Comparison of ENCODE assay signal across 10 cellular contexts in the genomic region with DNA sequence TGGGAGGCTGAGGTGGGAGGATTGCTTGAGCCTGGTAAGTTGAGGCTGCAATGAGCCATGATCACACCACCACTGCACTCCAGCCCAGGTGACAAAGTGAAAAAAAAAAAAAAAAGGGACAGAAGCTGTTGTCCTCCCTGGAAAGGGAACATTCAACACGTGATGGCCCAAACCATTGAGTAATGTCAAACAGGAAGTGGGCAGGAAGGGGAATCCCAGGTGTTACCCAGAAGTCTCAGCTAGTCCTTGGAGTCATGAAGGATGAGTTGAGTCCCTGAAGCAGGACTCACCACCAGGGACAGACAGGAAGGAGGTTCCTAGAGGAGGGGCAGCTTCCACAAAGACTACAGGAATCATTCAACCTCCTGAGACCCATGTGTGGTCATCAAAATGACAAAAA. TPM values are rescaled to one million over a fixed set of nuclear protein-coding genes. Genes with fewer than 3 reads are reported as not detected.
DNase-seq lines count a peak whose midpoint lies in the region; ATAC-seq, FAIRE-seq and TF ChIP-seq lines count a peak whose summit lies in the region.
"Had no signal": no experiment of that assay in that cellular context is flagged by ENCODE, and none has a peak within 500 bp of the region (broad histone marks: within the 10 kb centered on the region; RNA-seq: fewer than 3 reads in every experiment).

No MANE protein-coding gene starts in this region.

- H3K4me1 ChIP-seq in neural progenitor cell = no peaks in the 10 kb centered on the region
- peaks cover 4% of the 10 kb centered on the region for H3K4me1 ChIP-seq in effector memory CD4-positive, alpha-beta T cell (ENCODE audit: control insufficient read depth, insufficient read depth, low read length, poor library complexity, severe bottlenecking)

- no peak for DNase-seq in GM12892 (ENCODE audit: insufficient read length)
- peak; percentile 33 for DNase-seq in activated CD4-positive, alpha-beta memory T cell treated with anti-CD3 and anti-CD28 coated beads, Interleukin-2, amount 10 ng/mL, durations not matched to agents 7 days and 5 days
- DNase-seq in neural progenitor cell (ENCODE audit: low spot score) = no peak
- DNase-seq in activated effector memory CD4-positive, alpha-beta T cell treated with anti-CD3 and anti-CD28 coated beads, Interleukin-2, amount 50 U/mL, for 16 hours = no peak
- no peak for DNase-seq in effector memory CD4-positive, alpha-beta T cell
- DNase-seq in left cardiac atrium = no peak

- H3K4me3 Mint-ChIP-seq in activated CD4-positive, alpha-beta memory T cell treated with anti-CD3 and anti-CD28 coated beads, Interleukin-2, amount 10 ng/mL, durations not matched to agents 7 days and 5 days = no peak overlapping the region
- no peak overlapping the region for H3K4me3 Mint-ChIP-seq in neural progenitor cell
- H3K4me3 Mint-ChIP-seq: neural crest cell had no signal

- no peak for TF ChIP-seq CTCF in neural progenitor cell (IDR thresholded peaks at IDR 0.05)

- H4K20me1 ChIP-seq in neural progenitor cell (ENCODE audit: low read depth) = no peaks in the 10 kb centered on the region

- H3K9me3 Mint-ChIP-seq in activated CD4-positive, alpha-beta memory T cell treated with anti-CD3 and anti-CD28 coated beads, Interleukin-2, amount 10 ng/mL, durations not matched to agents 7 days and 5 days = no peaks in the 10 kb centered on the region
- H3K9me3 Mint-ChIP-seq in neural progenitor cell = peaks cover 5% of the 10 kb centered on the region
- H3K9me3 Mint-ChIP-seq: IgD-negative memory B cell had no signal

- no peak overlapping the region for H3K9ac ChIP-seq in neural progenitor cell

- H3K27me3 ChIP-seq in neural progenitor cell = no peaks in the 10 kb centered on the region
- H3K27me3 ChIP-seq in effector memory CD4-positive, alpha-beta T cell (replicated peaks; ENCODE audit: control insufficient read depth, insufficient read depth, low read length, poor library complexity, severe bottlenecking) = no peaks in the 10 kb centered on the region

- CTCF ChIA-PET in activated CD4-positive, alpha-beta memory T cell treated with anti-CD3 and anti-CD28 coated beads, Interleukin-2, amount 10 ng/mL, durations not matched to agents 7 days and 5 days (lab: Charles Lee) = interaction anchor here (0.6 kb wide), 1 partner anchor 361 kb away, joined by 3 read pairs; no protein-coding TSS in a partner anchor

- no peaks in the 10 kb centered on the region for H3K79me2 ChIP-seq in neural progenitor cell (ENCODE audit: low read depth)

- intact Hi-C loops in left cardiac atrium (cut with DNase I) = no loop called here

- ATAC-seq in HG03442 (IDR thresholded peaks at IDR 0.05; ENCODE audit: unreplicated experiment) = peak; percentile 50
- no peak for ATAC-seq in left cardiac atrium
- ATAC-seq: Panc1 had no signal

- H3K27ac ChIP-seq in neural progenitor cell = no peak overlapping the region
- H3K27ac ChIP-seq in effector memory CD4-positive, alpha-beta T cell (ENCODE audit: insufficient read depth, low read length, poor library complexity, severe bottlenecking) = no peak overlapping the region

- H3K36me3 ChIP-seq in neural progenitor cell = no peaks in the 10 kb centered on the region
- H3K36me3 ChIP-seq in effector memory CD4-positive, alpha-beta T cell (ENCODE audit: control insufficient read depth, insufficient read depth, low read length) = no peaks in the 10 kb centered on the region

- peaks cover 11% of the 10 kb centered on the region for H3K4me1 Mint-ChIP-seq in activated CD4-positive, alpha-beta memory T cell treated with anti-CD3 and anti-CD28 coated beads, Interleukin-2, amount 10 ng/mL, durations not matched to agents 7 days and 5 days
- H3K4me1 Mint-ChIP-seq in neural progenitor cell = peaks cover 5% of the 10 kb centered on the region

- H3F3A ChIP-seq in neural progenitor cell (ENCODE audit: low read depth) = no peaks in the 10 kb centered on the region

- no peak for TF ChIP-seq POLR2A in GM12892 (IDR thresholded peaks at IDR 0.05; ENCODE audit: low read depth, low read length)

- POLR2A ChIA-PET in activated CD4-positive, alpha-beta memory T cell treated with anti-CD3 and anti-CD28 coated beads, Interleukin-2, amount 10 ng/mL, durations not matched to agents 7 days and 5 days (lab: Charles Lee) = interaction anchor here (1.2 kb wide), 1 partner anchor 21 kb away, joined by 3 read pairs; no protein-coding TSS in a partner anchor

- no peak overlapping the region for H3K4me2 ChIP-seq in neural progenitor cell

- H3K27me3 Mint-ChIP-seq in activated CD4-positive, alpha-beta memory T cell treated with anti-CD3 and anti-CD28 coated beads, Interleukin-2, amount 10 ng/mL, durations not matched to agents 7 days and 5 days = peaks cover 7% of the 10 kb centered on the region
- H3K27me3 Mint-ChIP-seq in neural progenitor cell (ENCODE audit: insufficient read depth, low read depth) = peaks cover 3% of the 10 kb centered on the region
- H3K27me3 Mint-ChIP-seq: IgD-negative memory B cell had no signal

- no peak overlapping the region for H3K27ac Mint-ChIP-seq in activated CD4-positive, alpha-beta memory T cell treated with anti-CD3 and anti-CD28 coated beads, Interleukin-2, amount 10 ng/mL, durations not matched to agents 7 days and 5 days
- H3K27ac Mint-ChIP-seq in neural progenitor cell = peak overlapping the region; percentile 40

- FAIRE-seq in GM12892 (lab: Jason Lieb, UNC) = peak; percentile 66

- no peak overlapping the region for H3K4me3 ChIP-seq in neural progenitor cell
- H3K4me3 ChIP-seq in effector memory CD4-positive, alpha-beta T cell (ENCODE audit: insufficient read depth, low read depth, low read length, poor library complexity, severe bottlenecking) = no peak overlapping the region

- H2AFZ ChIP-seq in neural progenitor cell (replicated peaks) = no peak overlapping the region

- no peaks in the 10 kb centered on the region for H3K9me3 ChIP-seq in neural progenitor cell (ENCODE audit: low read depth)
- H3K9me3 ChIP-seq in effector memory CD4-positive, alpha-beta T cell (ENCODE audit: control insufficient read depth, low read length) = no peaks in the 10 kb centered on the region

- H3K36me3 Mint-ChIP-seq in activated CD4-positive, alpha-beta memory T cell treated with anti-CD3 and anti-CD28 coated beads, Interleukin-2, amount 10 ng/mL, durations not matched to agents 7 days and 5 days (ENCODE audit: low read depth) = no peaks in the 10 kb centered on the region
- no peaks in the 10 kb centered on the region for H3K36me3 Mint-ChIP-seq in neural progenitor cell
- H3K36me3 Mint-ChIP-seq: IgD-negative memory B cell had no signal

RNA-seq across cellular contexts. Expression of gene CMIP, which starts 19.8 kb away (rescaled TPM):
- polyA plus RNA-seq in GM12892 (2012; ENCODE audit: missing spikeins) = 10.2 TPM
- 10 to 100 TPM; 57.1 to 58.3 TPM for total RNA-seq in activated CD4-positive, alpha-beta memory T cell treated with anti-CD3 and anti-CD28 coated beads, Interleukin-2, amount 10 ng/mL, durations not matched to agents 7 days and 5 days
- total RNA-seq in neural progenitor cell (ENCODE audit: low replicate concordance) (6.6 and 12.5 TPM in 2 replicates), left cardiac atrium (10 to 100 TPM; 18.1 to 34.9 TPM)
